ENCODE assay signal across 22 cellular contexts in genomic region chr15:70439880-70440279, GRCh38.
"Had no signal": no experiment of that assay in that cellular context is flagged by ENCODE, and none has a peak within 500 bp of the region (broad histone marks: within the 10 kb centered on the region; RNA-seq: fewer than 3 reads in every experiment).

No MANE protein-coding gene starts in this region.

- H3K27ac ChIP-seq: epithelial cell of prostate, esophagus muscularis mucosa, gastroesophageal sphincter, left ventricle myocardium inferior, ovary had no signal

- H3K27me3 ChIP-seq: ovary had no signal

- H3K4me1 Mint-ChIP-seq: immature natural killer cell had no signal

- FAIRE-seq: colon, keratinocyte, small intestine, urothelium cell line had no signal

- H3K9me3 ChIP-seq: esophagus muscularis mucosa, gastroesophageal sphincter, left ventricle myocardium inferior, ovary had no signal

- H3K27ac Mint-ChIP-seq: dendritic cell treated with granulocyte-macrophage colony-stimulating factor and Interleukin-4, amounts not matched to agents 40 ng/mL and 50 ng/mL, for 4 days; effector memory CD8-positive, alpha-beta T cell; immature natural killer cell; progenitor cell of endocrine pancreas had no signal

- H3K4me1 ChIP-seq: gastroesophageal sphincter had no signal

- H3K36me3 Mint-ChIP-seq: immature natural killer cell; naive thymus-derived CD4-positive, alpha-beta T cell; type B pancreatic cell had no signal

- H3K4me3 Mint-ChIP-seq: dendritic cell treated with granulocyte-macrophage colony-stimulating factor and Interleukin-4, amounts not matched to agents 40 ng/mL and 50 ng/mL, for 4 days; effector memory CD8-positive, alpha-beta T cell; immature natural killer cell; naive thymus-derived CD4-positive, alpha-beta T cell; type B pancreatic cell had no signal

- H3K9me3 Mint-ChIP-seq: dendritic cell treated with granulocyte-macrophage colony-stimulating factor and Interleukin-4, amounts not matched to agents 40 ng/mL and 50 ng/mL, for 4 days; effector memory CD8-positive, alpha-beta T cell; immature natural killer cell; naive thymus-derived CD4-positive, alpha-beta T cell; type B pancreatic cell had no signal

- DNase-seq: effector memory CD8-positive, alpha-beta T cell; immature natural killer cell; left cardiac atrium; left ventricle myocardium inferior; mesendoderm; naive thymus-derived CD4-positive, alpha-beta T cell; nucleus accumbens; ovary; right cardiac atrium; small intestine; stimulated activated CD4-positive, alpha-beta T cell treated with anti-CD3 and anti-CD28 coated beads, Interleukin-12 subunit alpha, Interleukin-12 subunit beta, amount 100 ng/mL, for 4 hours; stimulated activated naive CD4-positive, alpha-beta T cell treated with Interleukin-2 at 50 U/mL for 16 hours had no signal

- H3K4me3 ChIP-seq: esophagus muscularis mucosa, gastroesophageal sphincter, left ventricle myocardium inferior, lung, ovary had no signal

- ATAC-seq: effector memory CD8-positive, alpha-beta T cell; gastroesophageal sphincter; naive thymus-derived CD4-positive, alpha-beta T cell had no signal

- H3K36me3 ChIP-seq: esophagus muscularis mucosa, gastroesophageal sphincter, left ventricle myocardium inferior, ovary had no signal
